Comparison of ENCODE assay signal across 8 cellular contexts in the genomic region with DNA sequence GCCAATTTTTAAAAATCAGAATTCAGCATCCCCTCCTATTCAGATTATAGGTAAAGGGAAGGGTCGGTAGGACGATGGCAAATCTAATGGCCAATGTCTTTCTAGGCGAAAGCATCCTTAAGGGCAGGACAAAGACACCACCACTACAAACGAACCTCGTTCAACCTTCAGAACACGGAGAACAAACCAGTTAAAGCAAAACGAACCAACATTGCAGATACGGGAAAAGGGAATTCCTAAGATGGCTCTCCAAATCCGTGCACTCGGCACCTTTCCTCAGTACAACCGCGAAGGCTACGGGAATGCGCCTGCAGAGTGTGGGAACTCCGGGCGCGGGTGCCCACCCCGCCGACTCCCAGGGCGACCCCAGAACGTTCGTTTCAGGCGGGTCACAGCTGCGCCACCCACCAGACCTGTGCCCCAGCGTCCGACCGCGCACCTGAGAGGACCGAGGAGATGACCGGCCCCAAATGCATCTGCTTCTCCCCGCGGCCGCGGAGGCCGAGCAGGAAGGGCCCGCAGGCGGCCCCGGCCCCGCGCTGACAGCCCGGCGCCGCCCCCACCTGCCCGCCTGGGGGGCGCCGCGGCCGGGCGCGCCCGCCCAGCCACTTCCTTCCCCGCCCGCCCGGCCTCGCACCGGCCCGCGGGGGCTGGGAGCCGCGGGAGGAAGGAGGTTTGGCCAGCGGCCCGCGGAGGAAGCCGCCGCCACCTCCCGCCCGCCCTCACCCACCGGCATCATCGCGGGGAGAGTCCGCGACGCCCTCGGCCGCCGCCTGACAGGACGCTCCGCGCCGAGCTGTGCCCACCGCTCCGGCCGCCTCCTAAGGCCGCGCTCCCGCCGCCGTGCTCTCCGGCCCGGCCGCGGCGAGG. TPM values are rescaled to one million over a fixed set of nuclear protein-coding genes. Genes with fewer than 3 reads are reported as not detected.
DNase-seq lines count a peak whose midpoint lies in the region; ATAC-seq, FAIRE-seq and TF ChIP-seq lines count a peak whose summit lies in the region.

No MANE protein-coding gene starts in this region.

- POLR2A ChIA-PET in MCF 10A (lab: Yijun Ruan, JAX) = interaction anchor here (1.4 to 2.8 kb wide), 4 partner anchors 19 to 44 kb away, joined by 3 to 16 read pairs (median 5); no protein-coding TSS in a partner anchor

- FAIRE-seq in keratinocyte (lab: Jason Lieb, UNC) = peak; percentile 78

- peak overlapping the region; percentile 75 for H2AFZ ChIP-seq in keratinocyte (ENCODE audit: control insufficient read depth, low read length)

- H3K27ac ChIP-seq in RWPE2 (ENCODE audit: poor library complexity, severe bottlenecking) = peak overlapping the region; percentile 60
- H3K27ac ChIP-seq in keratinocyte (ENCODE audit: control insufficient read depth, insufficient read depth, low read length) = peak overlapping the region; percentile 36

- peak overlapping the region; percentile 77 for H3K4me3 Mint-ChIP-seq in MCF 10A (ENCODE audit: unreplicated experiment)

- H3K9me1 ChIP-seq in keratinocyte (ENCODE audit: control insufficient read depth, extremely low read depth, insufficient read depth, low read length) = no peaks in the 10 kb centered on the region

- peak; percentile 25 for ATAC-seq in GM19025 (IDR thresholded peaks at IDR 0.05; ENCODE audit: low read depth, unreplicated experiment)
- peak; percentile 29 for ATAC-seq in HG03097 (IDR thresholded peaks at IDR 0.05; ENCODE audit: low FRiP score, unreplicated experiment)
- ATAC-seq in RWPE2 (ENCODE audit: low read depth) = peak; percentile 47

- DNase-seq in Ammon's horn (ENCODE audit: low spot score) (peak; percentile 24), RWPE2 (ENCODE audit: low spot score) (no peak), MCF 10A (ENCODE audit: unreplicated experiment) (peak; percentile 41), keratinocyte (ENCODE audit: low read depth, low spot score) (no peak), GDM1 (lab: John Stamatoyannopoulos, UW) (no peak)
- DNase-seq in stimulated activated CD4-positive, alpha-beta T cell treated with anti-CD3 and anti-CD28 coated beads, Interleukin-4, amount 100 ng/mL, for 24 hours = peak; percentile 8

- dilution Hi-C loops in keratinocyte (cut with MboI; ENCODE audit: extremely low pct_ligation_motif_present, low sequenced_read_pairs) = no loop called here

- H3K4me1 Mint-ChIP-seq in MCF 10A (ENCODE audit: insufficient read depth, unreplicated experiment) = peaks cover 9% of the 10 kb centered on the region

- H3K36me3 ChIP-seq in RWPE2 (ENCODE audit: low read depth) (no peaks in the 10 kb centered on the region), keratinocyte (ENCODE audit: control insufficient read depth in 2 of 2, extremely low read depth in 1 of 2, insufficient read depth in 2 of 2, low read length in 2 of 2) (peaks cover 0 to 4% of the 10 kb centered on the region in 2 experiments)

- no peaks in the 10 kb centered on the region for H3K9me3 Mint-ChIP-seq in MCF 10A (ENCODE audit: unreplicated experiment)

- H3K9me3 ChIP-seq in RWPE2 (ENCODE audit: severe bottlenecking) (no peaks in the 10 kb centered on the region), keratinocyte (ENCODE audit: control insufficient read depth, low read depth, low read length) (no peaks in the 10 kb centered on the region)

- H3K4me1 ChIP-seq in RWPE2 (ENCODE audit: insufficient read depth, poor library complexity, severe bottlenecking) (peaks cover 14% of the 10 kb centered on the region), keratinocyte (ENCODE audit: control insufficient read depth, extremely low read depth, insufficient read depth, low read length) (peaks cover 23% of the 10 kb centered on the region)

- CTCF ChIA-PET in MCF 10A (lab: Yijun Ruan, JAX) = no interaction called here

- no peaks in the 10 kb centered on the region for H4K20me1 ChIP-seq in keratinocyte (ENCODE audit: control insufficient read depth, extremely low read depth, insufficient read depth, low read length)

- H3K4me3 ChIP-seq in RWPE2 (ENCODE audit: severe bottlenecking) (peak overlapping the region; percentile 77), keratinocyte (ENCODE audit: control insufficient read depth in 2 of 3, extremely low read depth in 1 of 3, insufficient read depth in 2 of 3, low read depth in 1 of 3, low read length in 3 of 3) (peak overlapping the region; percentile 75 to 89 (median 88))

- peaks cover 31% of the 10 kb centered on the region for H3K79me2 ChIP-seq in keratinocyte (ENCODE audit: control insufficient read depth, insufficient read depth, low read length)

- no peaks in the 10 kb centered on the region for H3K27me3 Mint-ChIP-seq in MCF 10A (ENCODE audit: insufficient read depth, unreplicated experiment)

- intact Hi-C loops in MCF 10A (cut with micrococcal nuclease) = no loop called here

- TF ChIP-seq CTCF in RWPE2 (IDR thresholded peaks at IDR 0.05; ENCODE audit: poor library complexity, severe bottlenecking) (no peak), MCF 10A (IDR thresholded peaks at IDR 0.05; ENCODE audit: unreplicated experiment) (no peak), keratinocyte (optimal IDR thresholded peaks at IDR 0.05 in 1 of 3, IDR thresholded peaks at IDR 0.05 in 1 of 3, conservative IDR thresholded peaks at IDR 0.05 in 1 of 3; ENCODE audit: extremely low read depth in 1 of 3, insufficient read depth in 2 of 3, low read length in 3 of 3) (no peak)

- no TSS peak for BruUV-seq in MCF 10A (replicated peaks; lab: Mats Ljungman, UMichigan)

- peak overlapping the region; percentile 73 for H3K9ac ChIP-seq in keratinocyte (ENCODE audit: control insufficient read depth, extremely low read depth, insufficient read depth, low read length)

- H3K36me3 Mint-ChIP-seq in MCF 10A (ENCODE audit: insufficient read depth, unreplicated experiment) = peaks cover 6% of the 10 kb centered on the region

- no peak overlapping the region for H3K27ac Mint-ChIP-seq in MCF 10A (ENCODE audit: low read depth, unreplicated experiment)

- H3K27me3 ChIP-seq in RWPE2 (ENCODE audit: insufficient read depth, poor library complexity, severe bottlenecking) (no peaks in the 10 kb centered on the region), keratinocyte (ENCODE audit: control insufficient read depth, extremely low read depth, insufficient read depth, low read length) (no peaks in the 10 kb centered on the region)

- peak overlapping the region; percentile 93 for H3K4me2 ChIP-seq in keratinocyte (ENCODE audit: control insufficient read depth, extremely low read depth, insufficient read depth, low read depth, low read length)

RNA-seq across cellular contexts. Expression of a gene that starts 0.6 kb away (rescaled TPM):
- total RNA-seq in MCF 10A (2022) = 16.2 and 17.5 TPM in 2 replicates
- polyA plus RNA-seq in keratinocyte = 5.8 to 7.7 TPM (median 6.6 TPM) in 3 replicates
- polyA plus RNA-seq in keratinocyte (2011; ENCODE audit: low read depth) = 38.4 TPM
- 5.1 and 5.3 TPM in 2 replicates for polyA plus RNA-seq in keratinocyte (2011; cell fraction: cytosol; rRNA removed)
- polyA plus RNA-seq in keratinocyte (2011; cell fraction: nucleus; rRNA removed) = 22.3 and 26.6 TPM in 2 replicates
- polyA plus RNA-seq in keratinocyte (2012; ENCODE audit: low replicate concordance) = 7.5 and 13.0 TPM in 2 replicates
- polyA minus RNA-seq in keratinocyte = 16.2 to 31.2 TPM (median 24.2 TPM) in 3 replicates
- polyA minus RNA-seq in keratinocyte (2011; cell fraction: cytosol; rRNA and poly(A)+ RNA removed) = 5.0 TPM
- polyA minus RNA-seq in keratinocyte (2011; cell fraction: nucleus; rRNA and poly(A)+ RNA removed) = 15.7 and 23.7 TPM in 2 replicates

Comparison
In these comparisons a context has a peak if more than half of its experiments do, and no peak if none do; other contexts are left out.
1. DNase-seq: peak in Ammon's horn (single experiment), MCF 10A (single experiment) and stimulated activated CD4-positive, alpha-beta T cell treated with anti-CD3 and anti-CD28 coated beads, Interleukin-4, amount 100 ng/mL, for 24 hours (single experiment); none in RWPE2 (single experiment), keratinocyte (single experiment) and GDM1 (single experiment).
2. Peak in every context shown above with its lines, with median percentiles within 50 percentile points of each other: ATAC-seq.